Comparison of ENCODE assay signal across 16 cellular contexts in genomic region chr4:78432896-78433295, GRCh38.
DNase-seq lines count a peak whose midpoint lies in the region; TF ChIP-seq lines count a peak whose summit lies in the region.
"Had no signal": no experiment of that assay in that cellular context is flagged by ENCODE, and none has a peak within 500 bp of the region (broad histone marks: within the 10 kb centered on the region; RNA-seq: fewer than 3 reads in every experiment).

No MANE protein-coding gene starts in this region.

- H4K20me1 ChIP-seq in neural progenitor cell (ENCODE audit: low read depth), result no peaks in the 10 kb centered on the region

- no peak overlapping the region for H3K4me3 Mint-ChIP-seq in neural progenitor cell
- H3K4me3 Mint-ChIP-seq: T-cell had no signal

- H3K27me3 Mint-ChIP-seq in neural progenitor cell (ENCODE audit: insufficient read depth, low read depth), result no peaks in the 10 kb centered on the region

- no peaks in the 10 kb centered on the region for H3K36me3 ChIP-seq in neural progenitor cell
- H3K36me3 ChIP-seq: thoracic aorta had no signal

- H3K4me3 ChIP-seq in fibroblast of pulmonary artery (replicated peaks; ENCODE audit: low read depth, low read length) (no peak overlapping the region), neural progenitor cell (no peak overlapping the region)
- H3K4me3 ChIP-seq: thoracic aorta had no signal

- no peaks in the 10 kb centered on the region for H3K27me3 ChIP-seq in neural progenitor cell

- peaks cover 12% of the 10 kb centered on the region for H3K4me1 Mint-ChIP-seq in neural progenitor cell
- H3K4me1 Mint-ChIP-seq: T-cell had no signal

- peaks cover 4% of the 10 kb centered on the region for H3K4me1 ChIP-seq in neural progenitor cell

- H3K9ac ChIP-seq in neural progenitor cell, result no peak overlapping the region

- no peaks in the 10 kb centered on the region for H3F3A ChIP-seq in neural progenitor cell (ENCODE audit: low read depth)

- no peak overlapping the region for H3K27ac Mint-ChIP-seq in neural progenitor cell
- H3K27ac Mint-ChIP-seq: T-cell had no signal

- no peaks in the 10 kb centered on the region for H3K9me3 Mint-ChIP-seq in neural progenitor cell
- H3K9me3 Mint-ChIP-seq: T-cell had no signal

- H3K27ac ChIP-seq in neural progenitor cell, result no peak overlapping the region
- H3K27ac ChIP-seq: C4-2B, thoracic aorta had no signal

- no peaks in the 10 kb centered on the region for H3K36me3 Mint-ChIP-seq in neural progenitor cell
- H3K36me3 Mint-ChIP-seq: T-cell had no signal

- H2AFZ ChIP-seq in neural progenitor cell (replicated peaks), result no peak overlapping the region

- TF ChIP-seq CTCF in fibroblast of pulmonary artery (IDR thresholded peaks at IDR 0.05; ENCODE audit: low read length, missing control alignments) (no peak), neural progenitor cell (IDR thresholded peaks at IDR 0.05) (no peak)

- no peaks in the 10 kb centered on the region for H3K79me2 ChIP-seq in neural progenitor cell (ENCODE audit: low read depth)

- DNase-seq in EL (peak; percentile 35), T1000 (lab: John Stamatoyannopoulos, UW) (peak; percentile 43), fibroblast of pulmonary artery (ENCODE audit: low read depth) (peak; percentile 18), neural progenitor cell (ENCODE audit: low spot score) (peak; percentile 28), D341Med (ENCODE audit: low spot score) (no peak), NCI-H2196 (lab: John Stamatoyannopoulos, UW; ENCODE audit: unreplicated experiment) (no peak)
- DNase-seq in stimulated activated CD4-positive, alpha-beta T cell treated with anti-CD3 and anti-CD28 coated beads, Interleukin-4, amount 100 ng/mL, for 24 hours, result no peak
- DNase-seq in activated naive CD4-positive, alpha-beta T cell treated with anti-CD3 and anti-CD28 coated beads, Interleukin-2, amount 50 U/mL, for 16 hours, result no peak
- DNase-seq: activated CD4-positive, alpha-beta T cell treated with anti-CD3 and anti-CD28 coated beads for 1 hour; DMS79 treated with DMSO at 0.1 percent for 48 hours; foreskin melanocyte; NCI-H187 treated with DMSO at 0.1 percent for 48 hours; RPMI8226; T-cell had no signal

- H3K4me2 ChIP-seq in neural progenitor cell, result no peak overlapping the region

- no peaks in the 10 kb centered on the region for H3K9me3 ChIP-seq in neural progenitor cell (ENCODE audit: low read depth)
- H3K9me3 ChIP-seq: thoracic aorta had no signal

Comparison
In these comparisons a context has a peak if more than half of its experiments do, and no peak if none do; other contexts are left out.
1. DNase-seq: peak in EL (single experiment), T1000 (single experiment), fibroblast of pulmonary artery (single experiment) and neural progenitor cell (single experiment); none in stimulated activated CD4-positive, alpha-beta T cell treated with anti-CD3 and anti-CD28 coated beads, Interleukin-4, amount 100 ng/mL, for 24 hours (single experiment), activated naive CD4-positive, alpha-beta T cell treated with anti-CD3 and anti-CD28 coated beads, Interleukin-2, amount 50 U/mL, for 16 hours (single experiment), D341Med (single experiment) and NCI-H2196 (single experiment).